ENCODE assay signal across 1 cellular context in the genomic region with DNA sequence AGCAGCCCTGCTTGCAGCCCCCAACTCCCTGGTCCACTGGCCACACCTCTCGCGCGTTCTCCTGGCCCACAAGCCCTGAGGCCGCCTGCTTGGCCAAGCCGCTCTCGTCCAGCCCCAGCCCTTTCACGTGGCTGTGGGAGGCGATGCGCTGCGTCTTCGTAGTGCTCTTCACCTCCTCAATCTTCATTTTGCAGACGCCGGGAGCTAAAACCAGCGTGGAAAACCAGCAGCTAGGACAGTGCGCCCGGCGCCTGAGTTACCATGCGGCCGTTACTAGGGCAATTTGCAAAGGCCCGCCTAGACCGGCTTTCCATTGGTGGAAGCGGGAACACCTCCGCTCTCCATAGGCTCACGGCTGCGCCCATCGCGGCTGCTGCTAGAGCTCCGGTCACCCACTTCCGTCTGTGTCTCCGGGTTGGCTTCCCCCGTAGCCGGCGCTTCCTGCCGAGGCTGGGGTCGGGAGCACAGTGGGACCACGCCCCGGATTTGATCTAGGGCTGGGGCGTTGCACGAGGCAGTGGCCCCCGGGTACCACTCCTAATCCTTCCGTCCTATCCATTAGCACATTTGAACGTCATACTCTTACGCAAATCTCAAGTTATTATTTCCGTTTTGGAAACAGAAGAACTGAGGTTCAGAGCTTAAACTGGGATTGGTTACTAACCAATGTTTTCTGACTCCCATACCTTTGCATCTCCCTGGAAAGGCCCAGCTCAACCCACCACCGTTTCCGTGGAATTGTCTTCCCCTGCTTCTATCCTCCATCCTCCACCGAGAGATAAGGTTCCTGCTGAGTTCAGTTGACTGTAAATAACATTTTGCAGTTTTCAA.
TF ChIP-seq lines count a peak whose summit lies in the region.

A gene (minus strand): TSS at position 275 of the 831 bp plus-strand sequence. CDS start 88 bp downstream, at position 187.

TF ChIP-seq in HepG2, 621 proteins besides CTCF, POLR2A, EP300 and RAD21 (continued from another document):
- TF ChIP-seq, protein P1, sequence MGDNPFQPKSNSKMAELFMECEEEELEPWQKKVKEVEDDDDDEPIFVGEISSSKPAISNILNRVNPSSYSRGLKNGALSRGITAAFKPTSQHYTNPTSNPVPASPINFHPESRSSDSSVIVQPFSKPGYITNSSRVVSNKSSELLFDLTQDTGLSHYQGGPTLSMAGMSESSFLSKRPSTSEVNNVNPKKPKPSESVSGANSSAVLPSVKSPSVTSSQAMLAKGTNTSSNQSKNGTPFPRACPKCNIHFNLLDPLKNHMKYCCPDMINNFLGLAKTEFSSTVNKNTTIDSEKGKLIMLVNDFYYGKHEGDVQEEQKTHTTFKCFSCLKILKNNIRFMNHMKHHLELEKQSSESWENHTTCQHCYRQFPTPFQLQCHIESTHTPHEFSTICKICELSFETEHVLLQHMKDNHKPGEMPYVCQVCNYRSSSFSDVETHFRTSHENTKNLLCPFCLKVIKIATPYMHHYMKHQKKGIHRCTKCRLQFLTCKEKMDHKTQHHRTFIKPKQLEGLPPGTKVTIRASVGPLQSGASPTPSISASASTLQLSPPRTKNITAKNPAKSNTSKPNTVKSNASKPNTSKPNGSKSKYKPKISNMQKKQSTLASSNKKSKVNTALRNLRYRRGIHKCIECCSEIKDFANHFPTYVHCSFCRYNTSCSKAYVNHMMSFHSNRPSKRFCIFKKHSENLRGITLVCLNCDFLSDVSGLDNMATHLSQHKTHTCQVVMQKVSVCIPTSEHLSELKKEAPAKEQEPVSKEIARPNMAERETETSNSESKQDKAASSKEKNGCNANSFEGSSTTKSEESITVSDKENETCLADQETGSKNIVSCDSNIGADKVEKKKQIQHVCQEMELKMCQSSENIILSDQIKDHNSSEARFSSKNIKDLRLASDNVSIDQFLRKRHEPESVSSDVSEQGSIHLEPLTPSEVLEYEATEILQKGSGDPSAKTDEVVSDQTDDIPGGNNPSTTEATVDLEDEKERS (CRISPR knock-in tag; IDR thresholded peaks at IDR 0.05), result peak; percentile 86; the same call in 1 of the 2 replicates
- no peak for TF ChIP-seq PTBP1 (IDR thresholded peaks at IDR 0.05; ENCODE audit: low read depth, low read length, poor library complexity, severe bottlenecking)
- no peak for TF ChIP-seq TAF15 (IDR thresholded peaks at IDR 0.05; ENCODE audit: low read depth, low read length, poor library complexity, severe bottlenecking)
